ENCODE assay signal across 13 cellular contexts in the genomic region with DNA sequence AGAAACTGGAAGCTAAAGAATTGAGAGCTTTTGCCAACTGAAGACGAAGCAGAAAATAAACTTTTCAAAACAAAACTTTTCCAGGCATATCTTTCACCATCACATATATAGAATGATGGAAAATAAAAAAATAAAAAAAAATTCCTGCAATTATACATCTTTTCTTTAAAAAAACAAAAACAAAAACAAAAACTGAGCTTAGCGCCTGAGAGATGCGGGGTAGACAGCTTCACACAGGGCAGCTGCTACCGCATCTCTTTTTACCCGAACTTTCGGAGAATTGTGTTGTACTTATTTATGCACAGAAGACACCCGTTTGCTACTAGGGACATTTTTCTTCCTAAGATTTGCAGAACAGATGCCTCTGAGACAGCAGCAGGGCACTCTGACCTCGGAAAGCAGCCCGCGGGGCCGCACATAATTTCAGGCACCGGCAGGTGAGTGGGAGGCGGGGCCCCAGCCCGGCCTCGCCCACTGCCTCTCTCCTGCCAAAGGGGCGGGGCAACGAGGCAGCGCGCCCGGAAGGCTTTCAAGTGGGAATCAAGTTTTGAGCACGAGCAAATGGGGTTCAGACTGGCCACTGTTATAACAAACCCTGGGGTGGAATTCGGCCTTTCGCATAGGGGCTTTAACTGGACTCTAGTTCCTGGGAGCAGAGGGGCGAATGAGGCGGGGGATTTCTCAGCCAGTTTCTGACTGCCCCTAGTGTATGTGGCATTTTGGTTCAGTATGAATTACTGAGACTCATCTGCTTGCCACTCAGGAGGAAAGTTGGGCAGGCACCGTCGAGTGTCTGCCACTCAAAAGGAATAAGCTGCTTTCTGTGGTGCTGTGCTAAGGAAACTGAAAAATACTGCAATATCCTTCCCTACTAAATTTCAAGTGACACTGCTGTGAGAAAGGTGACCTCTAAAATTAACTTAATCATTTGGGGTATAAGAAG. TPM values are rescaled to one million over a fixed set of nuclear protein-coding genes. Genes with fewer than 3 reads are reported as not detected.
DNase-seq lines count a peak whose midpoint lies in the region; ATAC-seq, FAIRE-seq and TF ChIP-seq lines count a peak whose summit lies in the region.
"Had no signal": no experiment of that assay in that cellular context is flagged by ENCODE, and none has a peak within 500 bp of the region (broad histone marks: within the 10 kb centered on the region; RNA-seq: fewer than 3 reads in every experiment).

No MANE protein-coding gene starts in this region.

- no peak overlapping the region for H3K9ac ChIP-seq in astrocyte (ENCODE audit: low read length)

- H3K4me1 Mint-ChIP-seq in activated CD8-positive, alpha-beta memory T cell treated with anti-CD3 and anti-CD28 coated beads, Interleukin-2, amount 10 ng/mL, durations not matched to agents 7 days and 5 days = peaks cover 32% of the 10 kb centered on the region
- H3K4me1 Mint-ChIP-seq in astrocyte (ENCODE audit: low read depth, unreplicated experiment) = peaks cover 12% of the 10 kb centered on the region

- no peak for FAIRE-seq in astrocyte (lab: Jason Lieb, UNC)
- FAIRE-seq: GM12891, HTR-8/SVneo had no signal

- no peak for ATAC-seq in activated CD8-positive, alpha-beta memory T cell treated with anti-CD3 and anti-CD28 coated beads, Interleukin-2, amount 10 ng/mL, durations not matched to agents 7 days and 5 days
- ATAC-seq in GM21619 (IDR thresholded peaks at IDR 0.05; ENCODE audit: unreplicated experiment) = no peak
- ATAC-seq in HG03565 (IDR thresholded peaks at IDR 0.05; ENCODE audit: unreplicated experiment) = no peak
- ATAC-seq: naive thymus-derived CD8-positive, alpha-beta T cell had no signal

- H3K4me2 ChIP-seq in astrocyte (ENCODE audit: low read length) = peak overlapping the region; percentile 25

- peaks cover 10% of the 10 kb centered on the region for H3K36me3 Mint-ChIP-seq in activated CD8-positive, alpha-beta memory T cell treated with anti-CD3 and anti-CD28 coated beads, Interleukin-2, amount 10 ng/mL, durations not matched to agents 7 days and 5 days
- peaks cover 2% of the 10 kb centered on the region for H3K36me3 Mint-ChIP-seq in astrocyte (ENCODE audit: low read depth, unreplicated experiment)

- 39 to 40% methylated on average over 18 to 27 of the region's 27 CpGs for WGBS in testis, 2 donors

- H3K4me1 ChIP-seq in astrocyte (ENCODE audit: insufficient read depth, low read length) = peaks cover 8% of the 10 kb centered on the region
- H3K4me1 ChIP-seq in testis = no peaks in the 10 kb centered on the region

- H3K36me3 ChIP-seq in astrocyte (ENCODE audit: insufficient read depth, low read length) (peaks cover 29% of the 10 kb centered on the region), testis (ENCODE audit: low read depth, missing control alignments) (no peaks in the 10 kb centered on the region)

- no peaks in the 10 kb centered on the region for H3K9me3 Mint-ChIP-seq in activated CD8-positive, alpha-beta memory T cell treated with anti-CD3 and anti-CD28 coated beads, Interleukin-2, amount 10 ng/mL, durations not matched to agents 7 days and 5 days (ENCODE audit: low read depth)
- H3K9me3 Mint-ChIP-seq in astrocyte (ENCODE audit: unreplicated experiment) = no peaks in the 10 kb centered on the region
- H3K9me3 Mint-ChIP-seq: naive thymus-derived CD8-positive, alpha-beta T cell had no signal

- H4K20me1 ChIP-seq in astrocyte (ENCODE audit: insufficient read depth, low read length) = peaks cover 9% of the 10 kb centered on the region

- H3K27me3 ChIP-seq in astrocyte (ENCODE audit: insufficient read depth, low read length) = no peaks in the 10 kb centered on the region
- no peaks in the 10 kb centered on the region for H3K27me3 ChIP-seq in testis
- H3K27me3 ChIP-seq: SJCRH30 had no signal

- H3K9me3 ChIP-seq in astrocyte (ENCODE audit: insufficient read depth, low read depth, low read length) = no peaks in the 10 kb centered on the region
- no peaks in the 10 kb centered on the region for H3K9me3 ChIP-seq in testis
- H3K9me3 ChIP-seq: SJCRH30 had no signal

- no peak for TF ChIP-seq CTCF in astrocyte (IDR thresholded peaks at IDR 0.05; ENCODE audit: insufficient read depth, low read depth, low read length)
- TF ChIP-seq CTCF in testis (IDR thresholded peaks at IDR 0.05) = no peak

- peak overlapping the region; percentile 30 for H3K27ac Mint-ChIP-seq in activated CD8-positive, alpha-beta memory T cell treated with anti-CD3 and anti-CD28 coated beads, Interleukin-2, amount 10 ng/mL, durations not matched to agents 7 days and 5 days
- peak overlapping the region; percentile 34 for H3K27ac Mint-ChIP-seq in astrocyte (ENCODE audit: unreplicated experiment)

- no peak overlapping the region for H3K4me3 ChIP-seq in astrocyte (ENCODE audit: insufficient read depth, low read depth, low read length)
- peak overlapping the region; percentile 15 to 30 for H3K4me3 ChIP-seq in testis
- H3K4me3 ChIP-seq: SJCRH30 had no signal

- no peaks in the 10 kb centered on the region for H3K27me3 Mint-ChIP-seq in activated CD8-positive, alpha-beta memory T cell treated with anti-CD3 and anti-CD28 coated beads, Interleukin-2, amount 10 ng/mL, durations not matched to agents 7 days and 5 days
- no peaks in the 10 kb centered on the region for H3K27me3 Mint-ChIP-seq in astrocyte (ENCODE audit: low read depth, unreplicated experiment)
- H3K27me3 Mint-ChIP-seq: naive thymus-derived CD8-positive, alpha-beta T cell had no signal

- no peaks in the 10 kb centered on the region for H3K79me2 ChIP-seq in astrocyte (ENCODE audit: insufficient read depth, low read length)

- no peak for TF ChIP-seq POLR2A in testis (IDR thresholded peaks at IDR 0.05)

- DNase-seq in activated CD8-positive, alpha-beta memory T cell treated with anti-CD3 and anti-CD28 coated beads, Interleukin-2, amount 10 ng/mL, durations not matched to agents 7 days and 5 days = no peak
- DNase-seq in activated CD8-positive, alpha-beta memory T cell treated with anti-CD3 and anti-CD28 coated beads for 24 hours = no peak
- DNase-seq in astrocyte (ENCODE audit: low read depth) = no peak
- DNase-seq in iPS-NIHi11 (ENCODE audit: low spot score) = peak; percentile 81
- DNase-seq in testis = peak; percentile 64
- no peak for DNase-seq in SIG-M5 (lab: John Stamatoyannopoulos, UW)
- DNase-seq: HCEC 1CT; naive thymus-derived CD8-positive, alpha-beta T cell; SJCRH30 had no signal

- CTCF ChIA-PET in activated CD8-positive, alpha-beta memory T cell treated with anti-CD3 and anti-CD28 coated beads, Interleukin-2, amount 10 ng/mL, durations not matched to agents 7 days and 5 days (lab: Charles Lee) = interaction anchor here (1.2 to 6.4 kb wide), 5 partner anchors 12 to 224 kb away, joined by 4 to 46 read pairs (median 6); a partner anchor contains a TSS

- H3K4me3 Mint-ChIP-seq in activated CD8-positive, alpha-beta memory T cell treated with anti-CD3 and anti-CD28 coated beads, Interleukin-2, amount 10 ng/mL, durations not matched to agents 7 days and 5 days = no peak overlapping the region
- peak overlapping the region; percentile 62 for H3K4me3 Mint-ChIP-seq in astrocyte (ENCODE audit: unreplicated experiment)
- H3K4me3 Mint-ChIP-seq: naive thymus-derived CD8-positive, alpha-beta T cell had no signal

- intact Hi-C loops in testis (cut with DNase I; ENCODE audit: low total_unique reads) = no loop called here

- no peak overlapping the region for H3K27ac ChIP-seq in astrocyte (ENCODE audit: low read depth, low read length)
- H3K27ac ChIP-seq in testis = no peak overlapping the region
- H3K27ac ChIP-seq: SJCRH30 had no signal

- H2AFZ ChIP-seq in astrocyte (ENCODE audit: low read depth, low read length) = no peak overlapping the region

RNA-seq across cellular contexts. Expression of a gene that starts 18.5 kb away (rescaled TPM):
- total RNA-seq in activated CD8-positive, alpha-beta memory T cell treated with anti-CD3 and anti-CD28 coated beads, Interleukin-2, amount 10 ng/mL, durations not matched to agents 7 days and 5 days = 10 to 100 TPM; 30.8 to 35.9 TPM
- total RNA-seq in astrocyte (20.4 and 26.1 TPM in 2 replicates), testis (10 to 100 TPM; 20.1 to 24.3 TPM)
- 6.0 TPM for polyA plus RNA-seq in testis (ENCODE audit: insufficient read depth, low read depth, low replicate concordance)

Comparison
In these comparisons a context has a peak if more than half of its experiments do, and no peak if none do; other contexts are left out.
1. DNase-seq: peak in iPS-NIHi11 (single experiment) and testis (single experiment); none in activated CD8-positive, alpha-beta memory T cell treated with anti-CD3 and anti-CD28 coated beads, Interleukin-2, amount 10 ng/mL, durations not matched to agents 7 days and 5 days (single experiment), activated CD8-positive, alpha-beta memory T cell treated with anti-CD3 and anti-CD28 coated beads for 24 hours (single experiment), astrocyte (single experiment) and SIG-M5 (single experiment).